14 cellular contexts compared by ENCODE assay signal in the genomic region with DNA sequence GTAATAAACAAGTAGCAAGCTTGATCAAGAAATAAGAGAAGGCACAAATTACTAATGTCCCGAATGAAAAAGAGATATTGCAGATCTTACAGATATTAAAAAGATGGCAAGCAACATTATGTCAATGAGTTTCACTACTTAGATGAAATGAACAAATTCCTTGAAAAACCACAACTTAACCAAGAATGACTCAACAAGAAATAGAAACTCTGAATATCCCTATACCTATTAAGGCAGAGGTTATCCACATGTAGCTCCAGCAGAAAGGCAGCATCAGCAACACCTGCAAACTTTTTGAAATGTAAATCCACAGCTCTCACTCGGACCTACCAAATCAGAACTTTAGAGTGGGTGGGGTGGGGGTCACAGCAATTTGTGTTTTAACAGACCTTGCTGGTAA. TPM values are rescaled to one million over a fixed set of nuclear protein-coding genes. Genes with fewer than 3 reads are reported as not detected.
DNase-seq lines count a peak whose midpoint lies in the region; ATAC-seq, FAIRE-seq and TF ChIP-seq lines count a peak whose summit lies in the region.
"Had no signal": no experiment of that assay in that cellular context is flagged by ENCODE, and none has a peak within 500 bp of the region (broad histone marks: within the 10 kb centered on the region; RNA-seq: fewer than 3 reads in every experiment).

No MANE protein-coding gene starts in this region.

- no peak overlapping the region for H3K23ac ChIP-seq in IMR-90 (ENCODE audit: low read depth, low read length)

- H2AK9ac ChIP-seq in IMR-90 (replicated peaks; ENCODE audit: low read depth, low read length, poor library complexity), result no peak overlapping the region

- no peak for TF ChIP-seq RAD21 in IMR-90 (IDR thresholded peaks at IDR 0.05; ENCODE audit: low read length)

- WGBS in IMR-90 (ENCODE audit: extremely low coverage in 2 of 2, insufficient read length in 1 of 2), 2 experiments, result no CpG with 5 or more reads among the region's 2 CpGs

- H3K79me1 ChIP-seq in IMR-90 (ENCODE audit: low read depth in 1 of 2, low read length in 2 of 2), result peaks cover 21 to 27% of the 10 kb centered on the region in 2 experiments; a peak in 3 of 4 replicates

- 0 out of 2 replicates have a peak overlapping the region, but pooled peaks have one; percentile 2 for H2BK120ac ChIP-seq in IMR-90 (ENCODE audit: low read depth, low read length)

- ATAC-seq in GM19463 (IDR thresholded peaks at IDR 0.05; ENCODE audit: unreplicated experiment) (peak; percentile 40), IMR-90 (ENCODE audit: low read depth) (peak; percentile 64; the same call in 1 of the 2 replicates), gastrocnemius medialis (no peak)

- dilution Hi-C loops in IMR-90 (cut with HindIII; ENCODE audit: low sequenced_read_pairs, unreplicated experiment), result no loop called here

- DNase-seq in Daoy (ENCODE audit: low read depth) (peak; percentile 39), IMR-90 (peak; percentile 54), dedifferentiated amniotic fluid mesenchymal stem cell (ENCODE audit: extremely low spot score) (peak; percentile 47), gastrocnemius medialis (no peak), dermis blood vessel endothelial cell (no peak), GM12892 (ENCODE audit: insufficient read length) (no peak), dorsolateral prefrontal cortex (no peak)
- DNase-seq: activated CD4-positive, alpha-beta T cell treated with anti-CD3 and anti-CD28 coated beads, Interleukin-2, amount 50 U/mL, for 1 hour; activated gamma-delta T cell; H9; kidney; NCI-H1048; NCI-H774 had no signal

- no peak for TF ChIP-seq POLR2A in IMR-90 (IDR thresholded peaks at IDR 0.05; ENCODE audit: low read depth, low read length)
- no peak for TF ChIP-seq POLR2A in gastrocnemius medialis (IDR thresholded peaks at IDR 0.05)
- TF ChIP-seq POLR2A in GM12892 (IDR thresholded peaks at IDR 0.05; ENCODE audit: low read depth, low read length), result no peak

- intact Hi-C loops in IMR-90 (cut with micrococcal nuclease) (no loop called here), gastrocnemius medialis (cut with DNase I; ENCODE audit: low total_unique reads) (no loop called here), dorsolateral prefrontal cortex (cut with DNase I) (loop anchor here in 1 of 2 donors (10.0 kb wide), 1 partner anchor 152 kb away; no protein-coding TSS in a partner anchor)

- peak overlapping the region; percentile 58 for H2BK5ac ChIP-seq in IMR-90 (ENCODE audit: low read depth, low read length, poor library complexity, severe bottlenecking)

- peaks cover 8% of the 10 kb centered on the region for H3K4me1 ChIP-seq in IMR-90 (ENCODE audit: control insufficient read depth, insufficient read depth, low read length)
- no peaks in the 10 kb centered on the region for H3K4me1 ChIP-seq in gastrocnemius medialis

- no peaks in the 10 kb centered on the region for H3K36me3 ChIP-seq in IMR-90 (ENCODE audit: control insufficient read depth, insufficient read depth, low read length)
- no peaks in the 10 kb centered on the region for H3K36me3 ChIP-seq in gastrocnemius medialis

- H3K27ac ChIP-seq in IMR-90 (ENCODE audit: insufficient read depth, low read length), result no peak overlapping the region
- no peak overlapping the region for H3K27ac ChIP-seq in gastrocnemius medialis
- H3K27ac ChIP-seq in dorsolateral prefrontal cortex, result no peak overlapping the region

- POLR2A ChIA-PET in IMR-90 (lab: Charles Lee; ENCODE audit: unreplicated experiment), result no interaction called here

- FAIRE-seq in GM12892 (lab: Jason Lieb, UNC), result no peak
- FAIRE-seq: kidney had no signal

- H3K27me3 ChIP-seq in IMR-90 (ENCODE audit: control insufficient read depth, insufficient read depth, low read length) (no peaks in the 10 kb centered on the region), gastrocnemius medialis (no peaks in the 10 kb centered on the region), dorsolateral prefrontal cortex (no peaks in the 10 kb centered on the region)

- H4K5ac ChIP-seq in IMR-90 (ENCODE audit: low read depth, low read length), result no peak overlapping the region

- H3K9me3 ChIP-seq in IMR-90 (ENCODE audit: control insufficient read depth, insufficient read depth, low read length) (no peaks in the 10 kb centered on the region), gastrocnemius medialis (no peaks in the 10 kb centered on the region)

- no peak overlapping the region for H2AFZ ChIP-seq in IMR-90 (replicated peaks; ENCODE audit: low read length, poor library complexity)

- CTCF ChIA-PET in IMR-90 (lab: Yijun Ruan, JAX), result no interaction called here

- BruUV-seq in IMR-90 (replicated peaks; lab: Mats Ljungman, UMichigan), result no TSS peak

- 0 out of 2 replicates have a peak overlapping the region, but pooled peaks have one; percentile 36 for H4K91ac ChIP-seq in IMR-90 (ENCODE audit: insufficient read depth, low read depth, low read length)

- no peak overlapping the region for H3K56ac ChIP-seq in IMR-90 (ENCODE audit: extremely low read depth, insufficient read depth, low read length)

- no peak overlapping the region for H4K8ac ChIP-seq in IMR-90 (ENCODE audit: low read depth in 2 of 2, low read length in 2 of 2)

- no peak overlapping the region; the same call in 2 of the 3 replicates for H2BK15ac ChIP-seq in IMR-90 (ENCODE audit: low read depth, low read length)

- TF ChIP-seq CTCF in IMR-90 (conservative IDR thresholded peaks at IDR 0.05; ENCODE audit: low read depth, low read length) (no peak), gastrocnemius medialis (IDR thresholded peaks at IDR 0.05 in 4 of 5, conservative IDR thresholded peaks at IDR 0.05 in 1 of 5) (no peak), dorsolateral prefrontal cortex (IDR thresholded peaks at IDR 0.05 in 54 of 56, conservative IDR thresholded peaks at IDR 0.05 in 2 of 56; ENCODE audit: low read depth in 1 of 56, partially characterized antibody in 56 of 56) (no peak)

- H3K14ac ChIP-seq in IMR-90 (replicated peaks; ENCODE audit: low read depth, low read length), result no peak overlapping the region

- H3K4me3 ChIP-seq in IMR-90 (ENCODE audit: insufficient read depth, low read depth, low read length) (no peak overlapping the region), gastrocnemius medialis (no peak overlapping the region), dorsolateral prefrontal cortex (no peak overlapping the region)

- in situ Hi-C loops in IMR-90 (cut with MboI; ENCODE audit: low sequenced_read_pairs), result no loop called here
- in situ Hi-C loops in gastrocnemius medialis (cut with MboI; ENCODE audit: low sequenced_read_pairs in 4 of 4), result no loop called here

- peaks cover 4% of the 10 kb centered on the region; the same call in 1 of the 2 replicates for H3K9me1 ChIP-seq in IMR-90 (ENCODE audit: insufficient read depth, low read length)

- H3K18ac ChIP-seq in IMR-90 (ENCODE audit: low read depth, low read length), result no peak overlapping the region

- H3K4ac ChIP-seq in IMR-90 (ENCODE audit: low read depth, low read length), result no peak overlapping the region

- H3K9ac ChIP-seq in IMR-90 (ENCODE audit: low read depth, low read length), result no peak overlapping the region

- no peaks in the 10 kb centered on the region for H4K20me1 ChIP-seq in IMR-90 (ENCODE audit: insufficient read depth, low read length)

- peak overlapping the region; percentile 28; the same call in 1 of the 2 replicates for H3K4me2 ChIP-seq in IMR-90 (ENCODE audit: low read depth, low read length)

- H2BK20ac ChIP-seq in IMR-90 (ENCODE audit: low read depth, low read length), result peak overlapping the region; percentile 4; the same call in 1 of the 2 replicates

- H2AK5ac ChIP-seq in IMR-90 (ENCODE audit: low read depth, low read length), result no peak overlapping the region

TF ChIP-seq in IMR-90, 13 proteins besides CTCF, POLR2A, EP300 and RAD21:
- TF ChIP-seq, protein P1, sequence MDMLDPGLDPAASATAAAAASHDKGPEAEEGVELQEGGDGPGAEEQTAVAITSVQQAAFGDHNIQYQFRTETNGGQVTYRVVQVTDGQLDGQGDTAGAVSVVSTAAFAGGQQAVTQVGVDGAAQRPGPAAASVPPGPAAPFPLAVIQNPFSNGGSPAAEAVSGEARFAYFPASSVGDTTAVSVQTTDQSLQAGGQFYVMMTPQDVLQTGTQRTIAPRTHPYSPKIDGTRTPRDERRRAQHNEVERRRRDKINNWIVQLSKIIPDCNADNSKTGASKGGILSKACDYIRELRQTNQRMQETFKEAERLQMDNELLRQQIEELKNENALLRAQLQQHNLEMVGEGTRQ (IDR thresholded peaks at IDR 0.05; ENCODE audit: low read depth, low read length), result no peak
- no peak for TF ChIP-seq MXI1 (IDR thresholded peaks at IDR 0.05; ENCODE audit: borderline replicate concordance, low read depth, low read length)
- TF ChIP-seq MAZ (IDR thresholded peaks at IDR 0.05; ENCODE audit: borderline replicate concordance, low read depth, low read length), result no peak
- TF ChIP-seq MAFK (IDR thresholded peaks at IDR 0.05; ENCODE audit: low read depth, low read length), result no peak; the same call in 1 of the 2 replicates
- TF ChIP-seq RFX5 (IDR thresholded peaks at IDR 0.05; ENCODE audit: low read depth, low read length), result no peak
- no peak for TF ChIP-seq CHD1 (IDR thresholded peaks at IDR 0.05; ENCODE audit: low read depth, low read length)
- peak; percentile 49; the same call in 1 of the 2 replicates for TF ChIP-seq NFE2L2 (IDR thresholded peaks at IDR 0.05; ENCODE audit: low read depth, low read length)
- TF ChIP-seq FOS (IDR thresholded peaks at IDR 0.05; ENCODE audit: low read depth, low read length), result no peak

RNA-seq across cellular contexts. Expression of a gene that starts 33.6 kb away (rescaled TPM):
- total RNA-seq in Daoy (2014; rRNA removed; shearing (Covaris generic)), result 20.4 and 24.2 TPM in 2 replicates
- total RNA-seq in IMR-90 (2012; rRNA removed), result 53.3 and 61.5 TPM in 2 replicates
- polyA plus RNA-seq in IMR-90 (2012; rRNA removed), result 10.9 and 14.2 TPM in 2 replicates
- 3.6 and 4.6 TPM in 2 replicates for polyA plus RNA-seq in IMR-90 (2012; cell fraction: cytosol; rRNA removed)
- polyA plus RNA-seq in IMR-90 (2012; cell fraction: nucleus; rRNA removed; ENCODE audit: low replicate concordance), result 10.3 and 32.7 TPM in 2 replicates
- 1 to 10 TPM in 1 of 4 donors, under 1 TPM in 3; 0.46 to 1.2 (median 0.67) TPM for total RNA-seq in gastrocnemius medialis
- 0.19 and 1.2 TPM in 2 replicates for total RNA-seq in dermis blood vessel endothelial cell
- 0.66 TPM for polyA plus RNA-seq in GM12892 (2012; ENCODE audit: missing spikeins)
- total RNA-seq in dorsolateral prefrontal cortex, result 100 to 1,000 TPM in 28 of 120 experiments, 10 to 100 TPM in 92; 32.4 to 247 (median 78.1) TPM

Comparison
In these comparisons a context has a peak if more than half of its experiments do, and no peak if none do; other contexts are left out.
1. DNase-seq: peak in Daoy (single experiment), IMR-90 (single experiment) and dedifferentiated amniotic fluid mesenchymal stem cell (single experiment); none in gastrocnemius medialis (0 of 2), dermis blood vessel endothelial cell (single experiment), GM12892 (single experiment) and dorsolateral prefrontal cortex (0 of 10).
2. ATAC-seq: peak in GM19463 (single experiment) and IMR-90 (single experiment); none in gastrocnemius medialis (0 of 2).